Comparison of ENCODE assay signal across 22 cellular contexts in the genomic region with DNA sequence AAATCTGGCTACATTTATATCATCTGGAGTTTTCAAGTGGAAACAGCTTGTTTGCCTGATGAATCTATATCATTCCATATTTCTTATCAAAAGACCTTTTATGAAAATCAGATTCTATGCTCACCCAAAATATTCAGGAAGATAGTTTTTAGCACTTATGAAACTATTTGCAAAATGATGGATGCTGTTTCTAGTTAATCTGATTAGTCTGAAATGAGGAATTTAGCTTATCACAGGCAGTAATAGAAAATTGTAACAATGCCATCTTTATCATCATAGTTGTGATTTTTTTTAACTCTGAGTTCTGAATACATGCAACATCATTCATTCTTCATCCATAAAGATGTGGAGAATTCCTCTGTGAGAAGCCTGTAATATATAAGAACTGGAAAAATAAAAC.
"Had no signal": no experiment of that assay in that cellular context is flagged by ENCODE, and none has a peak within 500 bp of the region (broad histone marks: within the 10 kb centered on the region; RNA-seq: fewer than 3 reads in every experiment).

No MANE protein-coding gene starts in this region.

- H3K4me3 ChIP-seq: body of pancreas, PC-9 had no signal

- H3K4me2 ChIP-seq: PC-9 had no signal

- H3K27me3 ChIP-seq: body of pancreas had no signal

- ATAC-seq: activated CD8-positive, alpha-beta memory T cell treated with anti-CD3 and anti-CD28 coated beads, Interleukin-2, amount 10 ng/mL, durations not matched to agents 7 days and 5 days had no signal

- DNase-seq: activated CD4-positive, alpha-beta memory T cell treated with anti-CD3 and anti-CD28 coated beads, Interleukin-2, amount 10 ng/mL, durations not matched to agents 7 days and 5 days; activated CD4-positive, alpha-beta T cell treated with anti-CD3 and anti-CD28 coated beads for 1 hour; activated CD4-positive, CD25-positive, alpha-beta regulatory T cell; activated CD8-positive, alpha-beta memory T cell treated with anti-CD3 and anti-CD28 coated beads for 24 hours; activated CD8-positive, alpha-beta memory T cell treated with anti-CD3 and anti-CD28 coated beads, Interleukin-2, amount 10 ng/mL, durations not matched to agents 7 days and 5 days; activated CD8-positive, alpha-beta memory T cell treated with anti-CD3 and anti-CD28 coated beads, Interleukin-2, amount 50 U/mL, for 48 hours; activated gamma-delta T cell; activated naive CD8-positive, alpha-beta T cell treated with anti-CD3 and anti-CD28 coated beads, Interleukin-2, amount 10 ng/mL, durations not matched to agents 7 days and 5 days; body of pancreas; cerebellar nuclear complex; Karpas-422; NCI-H1105; NCI-H1417 treated with DMSO at 0.1 percent for 48 hours; NCI-H187 treated with DMSO at 0.1 percent for 48 hours; NCI-H2081; NCI-H2171 treated with DMSO at 0.1 percent for 48 hours; NCI-H2227 treated with DMSO at 0.1 percent for 48 hours; NCI-H446 treated with DMSO at 0.1 percent for 48 hours; SIG-M5; WERI-Rb-1 had no signal

- H2AFZ ChIP-seq: PC-9 had no signal

- H3K36me3 ChIP-seq: WERI-Rb-1 had no signal

- H3K9me3 ChIP-seq: body of pancreas had no signal

- H3K27ac ChIP-seq: body of pancreas, PC-9, RWPE1, WERI-Rb-1 had no signal
